ENCODE assay signal across 9 cellular contexts in the genomic region with DNA sequence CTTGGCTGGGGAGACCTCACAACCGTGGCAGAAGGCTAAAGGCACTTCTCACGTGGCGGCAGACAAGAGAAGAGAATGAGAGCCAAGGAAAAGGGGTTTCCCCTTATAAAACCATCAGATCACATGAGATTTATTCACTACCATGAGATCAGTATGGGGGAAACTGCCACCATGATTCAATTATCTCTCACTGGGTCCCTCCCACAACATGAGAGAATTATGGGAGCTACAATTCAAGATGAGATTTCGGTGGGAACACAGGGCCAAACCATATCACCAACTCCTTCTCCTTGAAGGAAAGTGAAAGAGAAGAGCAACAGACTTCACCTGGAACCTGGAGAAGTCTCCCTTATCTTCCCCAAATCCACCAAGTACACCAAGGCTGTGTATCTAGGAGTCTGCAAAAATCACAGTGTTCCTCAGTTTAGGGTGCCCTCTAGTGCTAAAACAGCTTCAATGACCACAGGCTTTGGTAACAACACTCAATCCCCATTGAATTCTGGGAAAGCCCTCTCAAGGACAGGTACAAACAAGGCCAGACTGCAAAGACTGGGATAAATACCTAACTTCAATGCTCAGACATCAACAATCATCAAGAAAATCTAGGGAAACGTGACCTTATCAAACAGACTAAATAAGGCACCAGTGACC.
DNase-seq lines count a peak whose midpoint lies in the region; ATAC-seq and TF ChIP-seq lines count a peak whose summit lies in the region.
"Had no signal": no experiment of that assay in that cellular context is flagged by ENCODE, and none has a peak within 500 bp of the region (broad histone marks: within the 10 kb centered on the region; RNA-seq: fewer than 3 reads in every experiment).

No MANE protein-coding gene starts in this region.

- no peak overlapping the region for H3K4me3 ChIP-seq in RWPE2 (ENCODE audit: severe bottlenecking)
- H3K4me3 ChIP-seq in iPS-15b (ENCODE audit: low read depth, low read length): no peak overlapping the region
- no peak overlapping the region for H3K4me3 ChIP-seq in effector memory CD4-positive, alpha-beta T cell (ENCODE audit: insufficient read depth, low read depth, low read length, poor library complexity, severe bottlenecking)
- H3K4me3 ChIP-seq: skin epidermis had no signal

- H3K27ac ChIP-seq in RWPE2 (ENCODE audit: poor library complexity, severe bottlenecking): no peak overlapping the region
- no peak overlapping the region for H3K27ac ChIP-seq in effector memory CD4-positive, alpha-beta T cell (ENCODE audit: insufficient read depth, low read length, poor library complexity, severe bottlenecking)
- H3K27ac ChIP-seq: skin epidermis had no signal

- H3K27me3 ChIP-seq in RWPE2 (ENCODE audit: insufficient read depth, poor library complexity, severe bottlenecking) (no peaks in the 10 kb centered on the region), iPS-15b (ENCODE audit: control insufficient read depth, insufficient read depth, low read length) (no peaks in the 10 kb centered on the region)
- no peaks in the 10 kb centered on the region for H3K27me3 ChIP-seq in effector memory CD4-positive, alpha-beta T cell (replicated peaks; ENCODE audit: control insufficient read depth, insufficient read depth, low read length, poor library complexity, severe bottlenecking)

- H3K9me3 ChIP-seq in RWPE2 (ENCODE audit: severe bottlenecking) (no peaks in the 10 kb centered on the region), iPS-15b (ENCODE audit: control insufficient read depth, insufficient read depth, low read length) (no peaks in the 10 kb centered on the region)
- no peaks in the 10 kb centered on the region for H3K9me3 ChIP-seq in effector memory CD4-positive, alpha-beta T cell (ENCODE audit: control insufficient read depth, low read length)

- peak; percentile 82 for TF ChIP-seq CTCF in RWPE2 (IDR thresholded peaks at IDR 0.05; ENCODE audit: poor library complexity, severe bottlenecking)

- DNase-seq in D341Med (ENCODE audit: low spot score) (peak; percentile 36), HK-2 (ENCODE audit: unreplicated experiment) (peak; percentile 5), RWPE2 (ENCODE audit: low spot score) (no peak)
- no peak for DNase-seq in effector memory CD4-positive, alpha-beta T cell
- DNase-seq in activated CD4-positive, alpha-beta T cell treated with anti-CD3 and anti-CD28 coated beads for 4 hours: no peak
- DNase-seq in central memory CD4-positive, alpha-beta T cell: no peak

- H3K4me1 ChIP-seq in RWPE2 (ENCODE audit: insufficient read depth, poor library complexity, severe bottlenecking) (no peaks in the 10 kb centered on the region), iPS-15b (ENCODE audit: control insufficient read depth, insufficient read depth, low read length) (no peaks in the 10 kb centered on the region)
- no peaks in the 10 kb centered on the region for H3K4me1 ChIP-seq in effector memory CD4-positive, alpha-beta T cell (ENCODE audit: control insufficient read depth, insufficient read depth, low read length, poor library complexity, severe bottlenecking)

- peak; percentile 88 for ATAC-seq in RWPE2 (ENCODE audit: low read depth)
- ATAC-seq in HG03521 (IDR thresholded peaks at IDR 0.05; ENCODE audit: unreplicated experiment): no peak

- H3K9ac ChIP-seq in iPS-15b (ENCODE audit: low read depth, low read length): peak overlapping the region; percentile 51

- H3K36me3 ChIP-seq in RWPE2 (ENCODE audit: low read depth) (no peaks in the 10 kb centered on the region), iPS-15b (ENCODE audit: control insufficient read depth, insufficient read depth, low read length) (no peaks in the 10 kb centered on the region)
- H3K36me3 ChIP-seq in effector memory CD4-positive, alpha-beta T cell (ENCODE audit: control insufficient read depth, insufficient read depth, low read length): no peaks in the 10 kb centered on the region

Comparison
In these comparisons a context has a peak if more than half of its experiments do, and no peak if none do; other contexts are left out.
1. DNase-seq: peak in D341Med (single experiment) and HK-2 (single experiment); none in RWPE2 (single experiment), effector memory CD4-positive, alpha-beta T cell (0 of 3), activated CD4-positive, alpha-beta T cell treated with anti-CD3 and anti-CD28 coated beads for 4 hours (0 of 2) and central memory CD4-positive, alpha-beta T cell (single experiment).